1 cellular context compared by ENCODE assay signal in the genomic region with DNA sequence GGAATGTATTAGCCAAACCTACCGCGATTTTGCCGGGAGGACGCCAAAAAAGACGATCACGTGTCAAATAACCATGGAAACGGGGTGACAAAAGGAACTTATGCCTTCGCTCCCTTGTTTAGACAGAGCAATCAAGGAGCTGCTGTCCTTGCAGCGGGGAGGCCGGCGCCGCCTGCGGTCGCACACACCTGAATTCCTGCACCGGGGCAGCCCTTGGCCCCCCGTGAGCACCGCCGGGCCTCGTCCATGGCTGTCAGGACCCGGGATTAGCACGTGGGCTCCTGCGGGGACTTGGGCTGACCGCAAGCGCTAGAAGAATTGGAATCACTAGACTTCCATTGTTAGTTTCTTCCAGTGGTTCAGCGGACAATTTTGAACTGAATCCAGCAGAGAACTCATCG.
TF ChIP-seq lines count a peak whose summit lies in the region.

No MANE protein-coding gene starts in this region.

TF ChIP-seq in H1, 55 proteins besides CTCF, POLR2A, EP300 and RAD21 (continued from another document):
- no peak for TF ChIP-seq SRF (IDR thresholded peaks at IDR 0.05; ENCODE audit: low read depth, low read length)
- no peak for TF ChIP-seq MAFK (IDR thresholded peaks at IDR 0.05; ENCODE audit: low read depth, low read length)
- no peak for TF ChIP-seq NRF1 (IDR thresholded peaks at IDR 0.05; ENCODE audit: low read depth, low read length)
- no peak for TF ChIP-seq BRCA1 (IDR thresholded peaks at IDR 0.05; ENCODE audit: low read depth, low read length)
- TF ChIP-seq KDM1A (IDR thresholded peaks at IDR 0.05; ENCODE audit: borderline replicate concordance, low read length) = no peak; the same call in 1 of the 2 replicates
- no peak for TF ChIP-seq SUZ12 (IDR thresholded peaks at IDR 0.05; ENCODE audit: low read length)
- TF ChIP-seq CBX8 (IDR thresholded peaks at IDR 0.05; ENCODE audit: borderline replicate concordance, low read depth, low read length) = no peak
- TF ChIP-seq CHD1 (IDR thresholded peaks at IDR 0.05; ENCODE audit: low read depth, low read length) = no peak
- no peak for TF ChIP-seq RXRA (IDR thresholded peaks at IDR 0.05; ENCODE audit: insufficient read depth, low read depth, low read length)
TF ChIP-seq in H1: peak in this region for 10.
